Comparison of ENCODE assay signal across 11 cellular contexts in genomic region chr12:2163172-2163927, GRCh38.
A peak's percentile ranks its signal among the peaks of the same experiment; 100 is the strongest.
DNase-seq lines count a peak whose midpoint lies in the region; ATAC-seq and TF ChIP-seq lines count a peak whose summit lies in the region.
"Had no signal": no experiment of that assay in that cellular context is flagged by ENCODE, and none has a peak within 500 bp of the region (broad histone marks: within the 10 kb centered on the region; RNA-seq: fewer than 3 reads in every experiment).

No MANE protein-coding gene starts in this region.

- peak overlapping the region; percentile 82 for H3K4me2 ChIP-seq in fibroblast of lung (ENCODE audit: extremely low read depth, insufficient read depth, low read length)

- H3K4me3 ChIP-seq in MG63, result no peak overlapping the region
- H3K4me3 ChIP-seq in fibroblast of lung (replicated peaks in 1 of 4; ENCODE audit: control extremely low read depth in 1 of 4, insufficient read depth in 1 of 4, low read depth in 3 of 4, low read length in 4 of 4), result peak overlapping the region in 1 of 4 experiments; percentile 4
- no peak overlapping the region for H3K4me3 ChIP-seq in mucosa of descending colon
- H3K4me3 ChIP-seq in upper lobe of right lung, result no peak overlapping the region
- H3K4me3 ChIP-seq in prostate gland, result no peak overlapping the region

- ATAC-seq in mucosa of descending colon, result peak; percentile 94
- peak; percentile 62 for ATAC-seq in upper lobe of right lung
- no peak for ATAC-seq in GM21367 (IDR thresholded peaks at IDR 0.05; ENCODE audit: unreplicated experiment)
- ATAC-seq: activated CD4-positive, CD25-positive, alpha-beta regulatory T cell treated with anti-CD3 and anti-CD28 coated beads, Interleukin-2, amount 50 U/mL, for 24 hours; Panc1 had no signal

- no peaks in the 10 kb centered on the region for H3K79me2 ChIP-seq in fibroblast of lung (ENCODE audit: control insufficient read depth, insufficient read depth, low read length)

- no peaks in the 10 kb centered on the region for H3K4me1 Mint-ChIP-seq in CD14-positive monocyte

- H3K9ac ChIP-seq in fibroblast of lung (ENCODE audit: insufficient read depth, low read length), result no peak overlapping the region

- no peaks in the 10 kb centered on the region for H4K20me1 ChIP-seq in fibroblast of lung (ENCODE audit: control insufficient read depth, extremely low read depth, insufficient read depth, low read length)

- H3K36me3 Mint-ChIP-seq in CD14-positive monocyte, result no peaks in the 10 kb centered on the region

- H3K9me3 Mint-ChIP-seq in CD14-positive monocyte, result peaks cover 3 to 17% (median 11%) of the 10 kb centered on the region in 7 donors

- H3K9me3 ChIP-seq in MG63 (peaks cover 3% of the 10 kb centered on the region), fibroblast of lung (ENCODE audit: control insufficient read depth, insufficient read depth, low read depth, low read length) (no peaks in the 10 kb centered on the region), mucosa of descending colon (no peaks in the 10 kb centered on the region), upper lobe of right lung (no peaks in the 10 kb centered on the region), prostate gland (no peaks in the 10 kb centered on the region)

- no peak for TF ChIP-seq POLR2A in prostate gland (IDR thresholded peaks at IDR 0.05)

- peaks cover 5 to 7% (median 7%) of the 10 kb centered on the region in 3 donors for H3K27me3 Mint-ChIP-seq in CD14-positive monocyte (ENCODE audit: low read depth in 3 of 3)

- DNase-seq in MG63, result peak; percentile 97
- DNase-seq in fibroblast of lung (ENCODE audit: low read depth in 2 of 2), result peak; percentile 98 to 100
- peak; percentile 86 to 97 (median 91) for DNase-seq in mucosa of descending colon
- DNase-seq in upper lobe of right lung, result no peak
- DNase-seq in prostate gland (ENCODE audit: low spot score), result no peak
- DNase-seq in CD14-positive monocyte (ENCODE audit: low spot score), result no peak
- no peak for DNase-seq in GM19240 (ENCODE audit: insufficient read length, low spot score)
- DNase-seq: NCI-H1092 had no signal

- peak overlapping the region; percentile 94 for H3K27ac ChIP-seq in fibroblast of lung (ENCODE audit: insufficient read depth, low read length)
- H3K27ac ChIP-seq in upper lobe of right lung, result peak overlapping the region; percentile 55
- H3K27ac ChIP-seq in prostate gland, result peak overlapping the region in 1 of 2 donors; percentile 40

- H3K27me3 ChIP-seq in MG63 (no peaks in the 10 kb centered on the region), fibroblast of lung (ENCODE audit: control insufficient read depth, insufficient read depth, low read length) (no peaks in the 10 kb centered on the region), upper lobe of right lung (no peaks in the 10 kb centered on the region), prostate gland (replicated peaks; ENCODE audit: insufficient read depth) (no peaks in the 10 kb centered on the region)

- peak in 1 of 2 donors; percentile 13 for TF ChIP-seq CTCF in fibroblast of lung (conservative IDR thresholded peaks at IDR 0.05 in 1 of 2, IDR thresholded peaks at IDR 0.05 in 1 of 2; ENCODE audit: low read depth in 1 of 2, low read length in 2 of 2)
- no peak for TF ChIP-seq CTCF in mucosa of descending colon (IDR thresholded peaks at IDR 0.05)
- no peak for TF ChIP-seq CTCF in upper lobe of right lung (IDR thresholded peaks at IDR 0.05)
- no peak for TF ChIP-seq CTCF in prostate gland (IDR thresholded peaks at IDR 0.05)
- no peak for TF ChIP-seq CTCF in CD14-positive monocyte (IDR thresholded peaks at IDR 0.05)

- intact Hi-C loops in mucosa of descending colon (cut with DNase I, micrococcal nuclease), result no loop called here
- intact Hi-C loops in upper lobe of right lung (cut with DNase I), result no loop called here
- intact Hi-C loops in prostate gland (cut with DNase I), result loop anchor here (5.0 to 10.0 kb wide), 5 partner anchors 41 to 421 kb away; partner anchors contain the start of gene CACNA1C
- intact Hi-C loops in CD14-positive monocyte (cut with micrococcal nuclease), result no loop called here

- H3K4me1 ChIP-seq in fibroblast of lung (ENCODE audit: control insufficient read depth, extremely low read depth, insufficient read depth, low read length) (peaks cover 26% of the 10 kb centered on the region), mucosa of descending colon (ENCODE audit: low read depth) (peaks cover 6% of the 10 kb centered on the region), upper lobe of right lung (peaks cover 40% of the 10 kb centered on the region), prostate gland (replicated peaks) (peaks cover 13% of the 10 kb centered on the region)

- no peak overlapping the region for H2AFZ ChIP-seq in fibroblast of lung (ENCODE audit: low read length)

- H3K36me3 ChIP-seq in MG63, result no peaks in the 10 kb centered on the region; the same call in 1 of the 2 replicates
- no peaks in the 10 kb centered on the region for H3K36me3 ChIP-seq in fibroblast of lung (ENCODE audit: control insufficient read depth, insufficient read depth, low read length)
- H3K36me3 ChIP-seq in mucosa of descending colon (ENCODE audit: low read depth), result no peaks in the 10 kb centered on the region
- no peaks in the 10 kb centered on the region for H3K36me3 ChIP-seq in upper lobe of right lung
- H3K36me3 ChIP-seq in prostate gland, result no peaks in the 10 kb centered on the region

- 44% methylated on average over 16 of the region's 16 CpGs for WGBS in prostate gland

- no peak overlapping the region for H3K4me3 Mint-ChIP-seq in CD14-positive monocyte

- H3K27ac Mint-ChIP-seq in CD14-positive monocyte, result no peak overlapping the region

Comparison
In these comparisons a context has a peak if more than half of its experiments do, and no peak if none do; other contexts are left out.
1. DNase-seq: peak in MG63 (single experiment), fibroblast of lung (2 of 2) and mucosa of descending colon (3 of 3); none in upper lobe of right lung (single experiment), prostate gland (single experiment), CD14-positive monocyte (single experiment) and GM19240 (single experiment).